Comparison of ENCODE assay signal across 17 cellular contexts in the genomic region with DNA sequence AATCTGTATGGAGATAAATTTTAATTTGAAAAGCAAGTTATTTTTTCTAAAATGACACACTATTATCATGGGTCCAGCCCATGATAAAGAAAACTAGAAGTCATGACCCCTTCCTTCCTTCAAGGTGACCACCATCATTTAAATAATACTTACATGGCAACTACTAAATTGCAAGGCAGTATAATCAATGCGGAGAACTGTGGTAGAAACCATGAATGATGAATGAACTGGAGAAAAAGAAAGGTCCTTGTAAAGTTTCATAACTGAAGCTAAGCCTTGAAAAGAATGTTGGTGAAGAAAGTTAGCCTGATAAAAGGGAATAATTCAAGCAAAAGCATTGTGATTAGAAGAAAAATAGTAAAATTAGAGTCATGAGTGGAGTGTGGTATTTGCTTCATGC.
DNase-seq lines count a peak whose midpoint lies in the region; ATAC-seq and TF ChIP-seq lines count a peak whose summit lies in the region.
"Had no signal": no experiment of that assay in that cellular context is flagged by ENCODE, and none has a peak within 500 bp of the region (broad histone marks: within the 10 kb centered on the region; RNA-seq: fewer than 3 reads in every experiment).

No MANE protein-coding gene starts in this region.

- H3K36me3 ChIP-seq in KMS-11 (ENCODE audit: insufficient read depth) = no peaks in the 10 kb centered on the region
- H3K36me3 ChIP-seq: BLaER1 treated with 17β-estradiol and CSF1 and Interleukin-3, amounts not matched to agents 10 nM and 100 nM had no signal

- peak; percentile 60 for ATAC-seq in GM19395 (IDR thresholded peaks at IDR 0.05; ENCODE audit: unreplicated experiment)
- ATAC-seq in WTC11 = no peak
- no peak for ATAC-seq in HG03108 (IDR thresholded peaks at IDR 0.05; ENCODE audit: unreplicated experiment)
- no peak for ATAC-seq in GM18867 (IDR thresholded peaks at IDR 0.05; ENCODE audit: unreplicated experiment)
- ATAC-seq: CD8-positive, alpha-beta T cell; GM12878; HepG2 had no signal

- H3K27ac Mint-ChIP-seq in WTC11 = peak overlapping the region; percentile 71; the same call in 1 of the 2 replicates
- H3K27ac Mint-ChIP-seq: B cell; CD8-positive, alpha-beta T cell; IgD-negative memory B cell had no signal

- TF ChIP-seq CTCF in KMS-11 (conservative IDR thresholded peaks at IDR 0.05; ENCODE audit: low read depth, low read length) (no peak), WTC11 (IDR thresholded peaks at IDR 0.05) (no peak)

- H3K4me1 ChIP-seq in KMS-11 (ENCODE audit: low read depth, poor library complexity, severe bottlenecking) = peaks cover 36% of the 10 kb centered on the region

- no peaks in the 10 kb centered on the region for H3K79me2 ChIP-seq in KMS-11 (ENCODE audit: insufficient read depth, low read depth)

- no peak overlapping the region for H3K4me3 ChIP-seq in KMS-11 (IDR thresholded peaks at IDR 0.05; ENCODE audit: insufficient read depth, low read depth, low read length)
- H3K4me3 ChIP-seq: BLaER1 treated with 17β-estradiol and CSF1 and Interleukin-3, amounts not matched to agents 10 nM and 100 nM; GM12878; GM23248 had no signal

- no peaks in the 10 kb centered on the region for H3K27me3 Mint-ChIP-seq in WTC11 (ENCODE audit: low read depth)

- H3K36me3 Mint-ChIP-seq in WTC11 = no peaks in the 10 kb centered on the region
- H3K36me3 Mint-ChIP-seq: CD8-positive, alpha-beta T cell had no signal

- CTCF ChIA-PET in WTC11 (lab: Charles Lee) = no interaction called here

- no peaks in the 10 kb centered on the region for H4K20me1 ChIP-seq in KMS-11 (ENCODE audit: insufficient read depth)
- H4K20me1 ChIP-seq: BLaER1 treated with 17β-estradiol and CSF1 and Interleukin-3, amounts not matched to agents 10 nM and 100 nM had no signal

- peaks cover 14% of the 10 kb centered on the region for H3K4me1 Mint-ChIP-seq in WTC11
- H3K4me1 Mint-ChIP-seq: B cell, IgD-negative memory B cell had no signal

- H2AFZ ChIP-seq in KMS-11 (ENCODE audit: low read depth) = no peak overlapping the region
- H2AFZ ChIP-seq: GM23248 had no signal

- H3K27ac ChIP-seq in KMS-11 = no peak overlapping the region
- H3K27ac ChIP-seq: BLaER1 treated with 17β-estradiol and CSF1 and Interleukin-3, amounts not matched to agents 10 nM and 100 nM; GM23248 had no signal

- H3K9ac ChIP-seq in KMS-11 = no peak overlapping the region
- H3K9ac ChIP-seq: BLaER1 treated with 17β-estradiol and CSF1 and Interleukin-3, amounts not matched to agents 10 nM and 100 nM; GM23248 had no signal

- peak overlapping the region; percentile 39; the same call in 1 of the 2 replicates for H3K4me2 ChIP-seq in KMS-11
- H3K4me2 ChIP-seq: BLaER1 treated with 17β-estradiol and CSF1 and Interleukin-3, amounts not matched to agents 10 nM and 100 nM had no signal

- H3K4me3 Mint-ChIP-seq in WTC11 = no peak overlapping the region
- H3K4me3 Mint-ChIP-seq: B cell; CD8-positive, alpha-beta T cell; IgD-negative memory B cell had no signal

- POLR2A ChIA-PET in WTC11 (lab: Charles Lee) = no interaction called here

- no peaks in the 10 kb centered on the region for H3K9me3 Mint-ChIP-seq in WTC11
- H3K9me3 Mint-ChIP-seq: CD8-positive, alpha-beta T cell had no signal

- H3K27me3 ChIP-seq in KMS-11 (ENCODE audit: insufficient read depth, low read depth) = no peaks in the 10 kb centered on the region
- H3K27me3 ChIP-seq: BLaER1 treated with 17β-estradiol and CSF1 and Interleukin-3, amounts not matched to agents 10 nM and 100 nM had no signal

- DNase-seq in WTC11 (ENCODE audit: low spot score) (no peak), H4 (ENCODE audit: low spot score) (no peak)
- DNase-seq: Calu3; CD8-positive, alpha-beta T cell; DMS79 treated with DMSO at 0.1 percent for 48 hours; EL; GM23248; HCEC 1CT had no signal

TF ChIP-seq in WTC11, 78 proteins besides CTCF, POLR2A, EP300 and RAD21:
- TF ChIP-seq, protein P1, sequence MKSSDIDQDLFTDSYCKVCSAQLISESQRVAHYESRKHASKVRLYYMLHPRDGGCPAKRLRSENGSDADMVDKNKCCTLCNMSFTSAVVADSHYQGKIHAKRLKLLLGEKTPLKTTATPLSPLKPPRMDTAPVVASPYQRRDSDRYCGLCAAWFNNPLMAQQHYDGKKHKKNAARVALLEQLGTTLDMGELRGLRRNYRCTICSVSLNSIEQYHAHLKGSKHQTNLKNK (CRISPR knock-in tag; IDR thresholded peaks at IDR 0.05) = no peak
- TF ChIP-seq ZNF138 (CRISPR knock-in tag; conservative IDR thresholded peaks at IDR 0.05) (no peak), SMAD4 (CRISPR knock-in tag; IDR thresholded peaks at IDR 0.05) (no peak), TEAD1 (CRISPR knock-in tag; IDR thresholded peaks at IDR 0.05) (no peak), PRRX2 (CRISPR knock-in tag; IDR thresholded peaks at IDR 0.05) (no peak)
- TF ChIP-seq, protein P2, sequence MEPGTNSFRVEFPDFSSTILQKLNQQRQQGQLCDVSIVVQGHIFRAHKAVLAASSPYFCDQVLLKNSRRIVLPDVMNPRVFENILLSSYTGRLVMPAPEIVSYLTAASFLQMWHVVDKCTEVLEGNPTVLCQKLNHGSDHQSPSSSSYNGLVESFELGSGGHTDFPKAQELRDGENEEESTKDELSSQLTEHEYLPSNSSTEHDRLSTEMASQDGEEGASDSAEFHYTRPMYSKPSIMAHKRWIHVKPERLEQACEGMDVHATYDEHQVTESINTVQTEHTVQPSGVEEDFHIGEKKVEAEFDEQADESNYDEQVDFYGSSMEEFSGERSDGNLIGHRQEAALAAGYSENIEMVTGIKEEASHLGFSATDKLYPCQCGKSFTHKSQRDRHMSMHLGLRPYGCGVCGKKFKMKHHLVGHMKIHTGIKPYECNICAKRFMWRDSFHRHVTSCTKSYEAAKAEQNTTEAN (CRISPR knock-in tag; IDR thresholded peaks at IDR 0.05) = no peak
